Comparison of ENCODE assay signal across 1 cellular context in the genomic region with DNA sequence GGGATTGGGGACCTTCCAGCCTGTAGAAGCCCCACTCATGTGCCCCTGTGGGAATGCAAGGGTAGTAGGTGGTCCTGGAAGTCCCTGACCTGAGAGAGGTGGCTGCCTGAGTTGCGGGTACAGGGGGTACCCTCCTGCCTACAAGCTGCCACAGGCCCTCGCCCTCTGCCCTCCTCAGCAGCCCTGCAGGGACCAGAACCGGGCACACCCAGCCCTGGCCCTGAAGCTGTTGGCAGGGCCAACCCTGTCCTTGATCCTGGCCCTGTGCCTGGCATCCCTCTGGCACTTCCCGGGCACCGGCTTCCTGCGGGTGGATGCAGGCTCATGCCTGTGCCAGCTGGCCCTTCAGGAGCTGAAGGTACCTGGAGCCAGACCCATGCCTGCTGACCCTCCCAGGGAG.
TF ChIP-seq lines count a peak whose summit lies in the region.

No MANE protein-coding gene starts in this region.

TF ChIP-seq in HepG2, 621 proteins besides CTCF, POLR2A, EP300 and RAD21 (continued from another document):
- TF ChIP-seq, protein P1, sequence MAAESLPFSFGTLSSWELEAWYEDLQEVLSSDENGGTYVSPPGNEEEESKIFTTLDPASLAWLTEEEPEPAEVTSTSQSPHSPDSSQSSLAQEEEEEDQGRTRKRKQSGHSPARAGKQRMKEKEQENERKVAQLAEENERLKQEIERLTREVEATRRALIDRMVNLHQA (CRISPR knock-in tag; IDR thresholded peaks at IDR 0.05), result no peak
- TF ChIP-seq CBX1 (IDR thresholded peaks at IDR 0.05; ENCODE audit: low read depth), result no peak
- no peak for TF ChIP-seq KLF13 (CRISPR knock-in tag; IDR thresholded peaks at IDR 0.05)
- TF ChIP-seq MAFG (CRISPR knock-in tag; IDR thresholded peaks at IDR 0.05), result no peak
- TF ChIP-seq ZNF776 (CRISPR knock-in tag; IDR thresholded peaks at IDR 0.05), result no peak
- TF ChIP-seq ZNF672 (CRISPR knock-in tag; IDR thresholded peaks at IDR 0.05), result no peak
TF ChIP-seq in HepG2: peak in this region for 0.
